ENCODE assay signal across 18 cellular contexts in genomic region chr12:43896496-43896895, GRCh38.
"Had no signal": no experiment of that assay in that cellular context is flagged by ENCODE, and none has a peak within 500 bp of the region (broad histone marks: within the 10 kb centered on the region; RNA-seq: fewer than 3 reads in every experiment).

No MANE protein-coding gene starts in this region.

- H3K4me1 Mint-ChIP-seq: activated T-helper 17 cell treated with anti-CD3 and anti-CD28 coated beads, Interleukin-2, amount 50 U/mL, for 72 hours; stimulated activated effector memory CD8-positive, alpha-beta T cell treated with anti-CD3 and anti-CD28 coated beads, Interleukin-12 subunit alpha, Interleukin-12 subunit beta, amount 100 ng/mL, for 72 hours had no signal

- H3K27me3 ChIP-seq: ascending aorta, neural progenitor cell, ovary had no signal

- H3K4me3 Mint-ChIP-seq: activated T-helper 17 cell treated with anti-CD3 and anti-CD28 coated beads, Interleukin-2, amount 50 U/mL, for 72 hours; naive B cell; neural progenitor cell; stimulated activated effector memory CD8-positive, alpha-beta T cell treated with anti-CD3 and anti-CD28 coated beads, Interleukin-12 subunit alpha, Interleukin-12 subunit beta, amount 100 ng/mL, for 72 hours had no signal

- H3K27me3 Mint-ChIP-seq: activated T-helper 17 cell treated with anti-CD3 and anti-CD28 coated beads, Interleukin-2, amount 50 U/mL, for 72 hours; naive B cell had no signal

- H3K4me3 ChIP-seq: ascending aorta, neural progenitor cell, ovary, thoracic aorta had no signal

- ATAC-seq: activated CD4-positive, CD25-positive, alpha-beta regulatory T cell treated with anti-CD3 and anti-CD28 coated beads, Interleukin-2, amount 50 U/mL, for 24 hours; activated T-helper 17 cell treated with anti-CD3 and anti-CD28 coated beads, Interleukin-2, amount 50 U/mL, for 72 hours; left lobe of liver; stimulated activated effector memory CD8-positive, alpha-beta T cell treated with anti-CD3 and anti-CD28 coated beads, Interleukin-12 subunit alpha, Interleukin-12 subunit beta, amount 100 ng/mL, for 72 hours had no signal

- H3K4me1 ChIP-seq: ascending aorta had no signal

- H3K27ac Mint-ChIP-seq: activated T-helper 17 cell treated with anti-CD3 and anti-CD28 coated beads, Interleukin-2, amount 50 U/mL, for 72 hours; naive B cell; neural progenitor cell; stimulated activated effector memory CD8-positive, alpha-beta T cell treated with anti-CD3 and anti-CD28 coated beads, Interleukin-12 subunit alpha, Interleukin-12 subunit beta, amount 100 ng/mL, for 72 hours had no signal

- H3K27ac ChIP-seq: ascending aorta, neural progenitor cell, ovary, thoracic aorta had no signal

- H3K36me3 Mint-ChIP-seq: neural progenitor cell; stimulated activated effector memory CD8-positive, alpha-beta T cell treated with anti-CD3 and anti-CD28 coated beads, Interleukin-12 subunit alpha, Interleukin-12 subunit beta, amount 100 ng/mL, for 72 hours had no signal

- DNase-seq: activated naive CD4-positive, alpha-beta T cell treated with Interleukin-2 at 50 U/mL for 16 hours; activated T-cell treated with anti-CD3 and anti-CD28 coated beads for 4 hours; erythroblast; glutamatergic neuron; mammary epithelial cell; naive B cell; ovary; stimulated activated CD4-positive, alpha-beta T cell treated with anti-CD3 and anti-CD28 coated beads, Interleukin-12 subunit alpha, Interleukin-12 subunit beta, amount 100 ng/mL, for 4 hours; stimulated activated CD4-positive, alpha-beta T cell treated with anti-CD3 and anti-CD28 coated beads, Interleukin-2, amount 100 ng/mL, for 24 hours; T-helper 1 cell; T1000 had no signal

- H3K9me3 Mint-ChIP-seq: activated T-helper 17 cell treated with anti-CD3 and anti-CD28 coated beads, Interleukin-2, amount 50 U/mL, for 72 hours; stimulated activated effector memory CD8-positive, alpha-beta T cell treated with anti-CD3 and anti-CD28 coated beads, Interleukin-12 subunit alpha, Interleukin-12 subunit beta, amount 100 ng/mL, for 72 hours had no signal

- H3K9me3 ChIP-seq: ascending aorta, ovary, thoracic aorta had no signal
